In the genomic region with DNA sequence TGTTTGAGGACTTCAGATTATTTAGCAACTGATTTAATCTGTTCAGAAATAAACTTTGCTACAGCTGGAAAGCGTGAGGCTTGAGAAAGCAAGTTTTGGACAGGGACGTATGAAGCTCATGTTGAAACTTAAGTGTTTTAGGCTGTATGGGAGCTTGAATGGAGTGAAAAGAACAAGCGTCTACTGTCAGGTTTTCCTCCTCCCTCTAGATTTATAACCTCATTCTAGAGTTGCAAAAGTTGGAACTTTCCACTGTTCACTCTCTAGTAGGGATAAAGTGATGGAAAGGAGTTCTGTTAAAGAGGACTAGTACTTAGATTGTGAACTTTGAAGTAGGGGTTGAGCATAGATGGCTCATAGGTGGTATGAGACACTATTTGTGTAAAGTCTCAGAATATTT, we compare ENCODE assay signal across 8 cellular contexts. TPM values are rescaled to one million over a fixed set of nuclear protein-coding genes. Genes with fewer than 3 reads are reported as not detected.
DNase-seq lines count a peak whose midpoint lies in the region; ATAC-seq and TF ChIP-seq lines count a peak whose summit lies in the region.

No MANE protein-coding gene starts in this region.

- H3K4me1 Mint-ChIP-seq in endothelial cell (ENCODE audit: unreplicated experiment) (peaks cover 15% of the 10 kb centered on the region), neural progenitor cell (peaks cover 24% of the 10 kb centered on the region)

- H3K4me1 ChIP-seq in PC-9 (replicated peaks; ENCODE audit: insufficient read depth) (peaks cover 38% of the 10 kb centered on the region), neural progenitor cell (peaks cover 21% of the 10 kb centered on the region)

- H3K36me3 ChIP-seq in H7 (replicated peaks; ENCODE audit: control insufficient read depth, insufficient read depth, low read length) (no peaks in the 10 kb centered on the region), PC-9 (ENCODE audit: low read depth) (peaks cover 1% of the 10 kb centered on the region; the same call in 1 of the 2 replicates), neural progenitor cell (no peaks in the 10 kb centered on the region)

- H3K27ac ChIP-seq in PC-9 (peak overlapping the region; percentile 60), neural progenitor cell (no peak overlapping the region)

- H3K27me3 ChIP-seq in H7 (ENCODE audit: control insufficient read depth, insufficient read depth, low read length) (no peaks in the 10 kb centered on the region), PC-9 (ENCODE audit: insufficient read depth, low read depth) (no peaks in the 10 kb centered on the region), neural progenitor cell (no peaks in the 10 kb centered on the region)

- POLR2A ChIA-PET in PC-9 (lab: Charles Lee; ENCODE audit: unreplicated experiment), result interaction anchor here (0.6 kb wide), 1 partner anchor 123 kb away, joined by 3 read pairs; no protein-coding TSS in a partner anchor

- no TSS peak for BruUV-seq in PC-9 (replicated peaks; lab: Mats Ljungman, UMichigan)

- no peak for TF ChIP-seq CTCF in PC-9 (conservative IDR thresholded peaks at IDR 0.05)
- no peak for TF ChIP-seq CTCF in endothelial cell (IDR thresholded peaks at IDR 0.05; ENCODE audit: unreplicated experiment)
- no peak for TF ChIP-seq CTCF in neural progenitor cell (IDR thresholded peaks at IDR 0.05)

- H3K36me3 Mint-ChIP-seq in endothelial cell (ENCODE audit: low read depth, unreplicated experiment), result no peaks in the 10 kb centered on the region
- H3K36me3 Mint-ChIP-seq in neural progenitor cell, result peaks cover 23% of the 10 kb centered on the region

- peak overlapping the region; percentile 94 for H3K4me2 ChIP-seq in PC-9
- H3K4me2 ChIP-seq in neural progenitor cell, result peak overlapping the region; percentile 87

- no peak for DNase-seq in H7
- DNase-seq in PC-9, result no peak
- no peak for DNase-seq in endothelial cell (ENCODE audit: low spot score)
- DNase-seq in neural progenitor cell (ENCODE audit: low spot score), result peak; percentile 2
- DNase-seq in SK-N-DZ (ENCODE audit: low spot score), result no peak
- no peak for DNase-seq in head of caudate nucleus

- CTCF ChIA-PET in PC-9 (lab: Charles Lee), result interaction anchor here (0.7 kb wide), 1 partner anchor 1895 kb away, joined by 11 read pairs; no protein-coding TSS in a partner anchor

- H3K9me3 ChIP-seq in PC-9 (ENCODE audit: insufficient read depth, low read depth), result no peaks in the 10 kb centered on the region
- H3K9me3 ChIP-seq in neural progenitor cell (ENCODE audit: low read depth), result no peaks in the 10 kb centered on the region

- no peaks in the 10 kb centered on the region for H3K9me2 ChIP-seq in PC-9 (ENCODE audit: insufficient read depth)

- peak overlapping the region; percentile 98 for H3K4me3 Mint-ChIP-seq in endothelial cell (ENCODE audit: unreplicated experiment)
- peak overlapping the region; percentile 99 for H3K4me3 Mint-ChIP-seq in neural progenitor cell

- peaks cover 41% of the 10 kb centered on the region for H4K20me1 ChIP-seq in PC-9 (ENCODE audit: insufficient read depth)
- H4K20me1 ChIP-seq in neural progenitor cell (ENCODE audit: low read depth), result peaks cover 58% of the 10 kb centered on the region

- peaks cover 60% of the 10 kb centered on the region for H3K79me2 ChIP-seq in PC-9 (ENCODE audit: low read depth)
- peaks cover 61% of the 10 kb centered on the region for H3K79me2 ChIP-seq in neural progenitor cell (ENCODE audit: low read depth)

- peak overlapping the region; percentile 82 for H2AFZ ChIP-seq in PC-9
- no peak overlapping the region for H2AFZ ChIP-seq in neural progenitor cell (replicated peaks)

- H3K27me3 Mint-ChIP-seq in endothelial cell (ENCODE audit: unreplicated experiment) (no peaks in the 10 kb centered on the region), neural progenitor cell (ENCODE audit: insufficient read depth, low read depth) (no peaks in the 10 kb centered on the region)

- H3K4me3 ChIP-seq in H7 (ENCODE audit: insufficient read depth, low read depth, low read length), result peak overlapping the region; percentile 84
- H3K4me3 ChIP-seq in PC-9, result peak overlapping the region; percentile 80
- peak overlapping the region; percentile 79 for H3K4me3 ChIP-seq in neural progenitor cell

- H3K27ac Mint-ChIP-seq in endothelial cell (ENCODE audit: unreplicated experiment), result no peak overlapping the region
- H3K27ac Mint-ChIP-seq in neural progenitor cell, result peak overlapping the region; percentile 74

- intact Hi-C loops in PC-9 (cut with micrococcal nuclease; ENCODE audit: unreplicated experiment) (no loop called here), head of caudate nucleus (cut with DNase I) (loop anchor here (5.0 to 10.0 kb wide), 3 partner anchors 123 to 170 kb away; a partner anchor contains a TSS)

- no peaks in the 10 kb centered on the region for H3K9me3 Mint-ChIP-seq in endothelial cell (ENCODE audit: unreplicated experiment)
- no peaks in the 10 kb centered on the region for H3K9me3 Mint-ChIP-seq in neural progenitor cell

- H3F3A ChIP-seq in PC-9 (ENCODE audit: insufficient read depth, low read depth), result peaks cover 5% of the 10 kb centered on the region; the same call in 1 of the 2 replicates
- H3F3A ChIP-seq in neural progenitor cell (ENCODE audit: low read depth), result no peaks in the 10 kb centered on the region

- peak overlapping the region; percentile 84 for H3K9ac ChIP-seq in neural progenitor cell

- no peak for ATAC-seq in GM21528 (IDR thresholded peaks at IDR 0.05; ENCODE audit: low FRiP score, unreplicated experiment)
- ATAC-seq in GM19351 (IDR thresholded peaks at IDR 0.05; ENCODE audit: unreplicated experiment), result no peak

RNA-seq across cellular contexts. Expression of a gene that starts 1.1 kb away (rescaled TPM):
- 22.7 and 32.0 TPM in 2 replicates for total RNA-seq in H7 (2014; rRNA removed; shearing (Covaris generic))
- total RNA-seq in PC-9 (2021), result 33.4 and 37.2 TPM in 2 replicates
- 47.8 TPM for total RNA-seq in endothelial cell (ENCODE audit: unreplicated experiment)
- total RNA-seq in neural progenitor cell (ENCODE audit: low replicate concordance), result 48.2 and 97.2 TPM in 2 replicates
- polyA plus RNA-seq in SK-N-DZ (2014; cell fraction: cytosol; rRNA removed), result 34.9 and 43.3 TPM in 2 replicates
- 247 and 270 TPM in 2 replicates for polyA plus RNA-seq in SK-N-DZ (2014; cell fraction: nucleus; rRNA removed)

RNA-seq across cellular contexts. Expression of a gene that starts 49.3 kb away (rescaled TPM):
- total RNA-seq in H7 (2014; rRNA removed; shearing (Covaris generic)), result 53.0 and 54.0 TPM in 2 replicates
- total RNA-seq in PC-9 (2021) (39.4 and 53.5 TPM in 2 replicates), endothelial cell (ENCODE audit: unreplicated experiment) (78.3 TPM), neural progenitor cell (ENCODE audit: low replicate concordance) (149 and 209 TPM in 2 replicates)
- polyA plus RNA-seq in SK-N-DZ (2014; cell fraction: cytosol; rRNA removed), result 103 and 105 TPM in 2 replicates
- 171 and 258 TPM in 2 replicates for polyA plus RNA-seq in SK-N-DZ (2014; cell fraction: nucleus; rRNA removed)

RNA-seq across cellular contexts. Expression of a gene that starts 50.7 kb away (rescaled TPM):
- 9.1 and 14.6 TPM in 2 replicates for total RNA-seq in H7 (2014; rRNA removed; shearing (Covaris generic))
- 9.9 and 14.1 TPM in 2 replicates for total RNA-seq in PC-9 (2021)
- 9.9 TPM for total RNA-seq in endothelial cell (ENCODE audit: unreplicated experiment)
- 18.6 and 29.4 TPM in 2 replicates for total RNA-seq in neural progenitor cell (ENCODE audit: low replicate concordance)
- 6.3 and 7.4 TPM in 2 replicates for polyA plus RNA-seq in SK-N-DZ (2014; cell fraction: cytosol; rRNA removed)
- polyA plus RNA-seq in SK-N-DZ (2014; cell fraction: nucleus; rRNA removed), result 13.3 and 16.4 TPM in 2 replicates
